Comparison of ENCODE assay signal across 11 cellular contexts in genomic region chr13:113907637-113908617, GRCh38. TPM values are rescaled to one million over a fixed set of nuclear protein-coding genes. Genes with fewer than 3 reads are reported as not detected.
DNase-seq lines count a peak whose midpoint lies in the region; ATAC-seq and TF ChIP-seq lines count a peak whose summit lies in the region.
"Had no signal": no experiment of that assay in that cellular context is flagged by ENCODE, and none has a peak within 500 bp of the region (broad histone marks: within the 10 kb centered on the region; RNA-seq: fewer than 3 reads in every experiment).

No MANE protein-coding gene starts in this region.

- no peak overlapping the region for H3K4me3 ChIP-seq in left lung
- H3K4me3 ChIP-seq: SK-N-MC, thyroid gland had no signal

- H3K27ac ChIP-seq in left lung = no peak overlapping the region
- H3K27ac ChIP-seq: SK-N-MC, thyroid gland had no signal

- peaks cover 0 to 2% of the 10 kb centered on the region in 2 donors for H3K4me1 ChIP-seq in left lung

- no peaks in the 10 kb centered on the region for H3K36me3 ChIP-seq in left lung
- H3K36me3 ChIP-seq: thyroid gland had no signal

- peaks cover 0 to 30% of the 10 kb centered on the region in 2 donors for H3K27me3 ChIP-seq in left lung
- H3K27me3 ChIP-seq: thyroid gland had no signal

- no peak for TF ChIP-seq CTCF in left lung (IDR thresholded peaks at IDR 0.05)

- no peak for ATAC-seq in left lung

- no peaks in the 10 kb centered on the region for H3K9me3 ChIP-seq in left lung
- H3K9me3 ChIP-seq: thyroid gland had no signal

- DNase-seq in NCI-H1417 (lab: John Stamatoyannopoulos, UW) = peak in 2 of 3 experiments; percentile 41 to 94
- no peak for DNase-seq in NCI-H1417 treated with DMSO at 0.1 percent for 48 hours (lab: John Stamatoyannopoulos, UW)
- DNase-seq in NCI-H226 = peak; percentile 97
- DNase-seq in dedifferentiated amniotic fluid mesenchymal stem cell (ENCODE audit: extremely low spot score) = peak; percentile 27
- DNase-seq in stimulated activated CD8-positive, alpha-beta memory T cell treated with anti-CD3 and anti-CD28 coated beads, Interleukin-4, amount 100 ng/mL, for 48 hours = peak; percentile 14
- no peak for DNase-seq in middle frontal gyrus (ENCODE audit: extremely low spot score, low spot score)
- no peak for DNase-seq in left lung
- DNase-seq in OCI-M1 (lab: John Stamatoyannopoulos, UW) = no peak
- DNase-seq: activated naive CD8-positive, alpha-beta T cell treated with anti-CD3 and anti-CD28 coated beads, Interleukin-2, amount 10 ng/mL, durations not matched to agents 7 days and 5 days; thyroid gland had no signal

- intact Hi-C loops in left lung (cut with DNase I) = no loop called here

RNA-seq across cellular contexts. Expression of gene GAS6, which starts 44.1 kb away (rescaled TPM):
- 100 to 1,000 TPM in 1 of 2 donors, 10 to 100 TPM in 1; 79.9 to 169 TPM for total RNA-seq in left lung

Comparison
In these comparisons a context has a peak if more than half of its experiments do, and no peak if none do; other contexts are left out.
1. DNase-seq: peak in NCI-H1417 (2 of 3), NCI-H226 (single experiment), dedifferentiated amniotic fluid mesenchymal stem cell (single experiment) and stimulated activated CD8-positive, alpha-beta memory T cell treated with anti-CD3 and anti-CD28 coated beads, Interleukin-4, amount 100 ng/mL, for 48 hours (single experiment); none in NCI-H1417 treated with DMSO at 0.1 percent for 48 hours (single experiment), middle frontal gyrus (single experiment), left lung (0 of 2) and OCI-M1 (single experiment).